ENCODE assay signal across 2 cellular contexts in genomic region chr11:1530686-1531256, GRCh38.
TF ChIP-seq lines count a peak whose summit lies in the region.

No MANE protein-coding gene starts in this region.

TF ChIP-seq in HepG2, 621 proteins besides CTCF, POLR2A, EP300 and RAD21 (continues in another document):
- TF ChIP-seq FOXA3 (CRISPR knock-in tag; IDR thresholded peaks at IDR 0.05), result no peak
- TF ChIP-seq ZNF318 (CRISPR knock-in tag; IDR thresholded peaks at IDR 0.05), result no peak
- TF ChIP-seq NFYC (CRISPR knock-in tag; IDR thresholded peaks at IDR 0.05), result no peak
- no peak for TF ChIP-seq RFXAP (CRISPR knock-in tag; IDR thresholded peaks at IDR 0.05; ENCODE audit: borderline replicate concordance)
- TF ChIP-seq MXD4 (CRISPR knock-in tag; IDR thresholded peaks at IDR 0.05), result no peak
- TF ChIP-seq TOPORS (CRISPR knock-in tag; IDR thresholded peaks at IDR 0.05), result no peak
- TF ChIP-seq RELA (CRISPR knock-in tag; IDR thresholded peaks at IDR 0.05), result no peak
- TF ChIP-seq ZSCAN20 (CRISPR knock-in tag; IDR thresholded peaks at IDR 0.05; ENCODE audit: borderline replicate concordance), result no peak
- TF ChIP-seq KLF11 (CRISPR knock-in tag; IDR thresholded peaks at IDR 0.05), result no peak
- TF ChIP-seq ZNF296 (CRISPR knock-in tag; conservative IDR thresholded peaks at IDR 0.05), result no peak
- TF ChIP-seq SOX5 (CRISPR knock-in tag; IDR thresholded peaks at IDR 0.05; ENCODE audit: borderline replicate concordance), result no peak
- no peak for TF ChIP-seq CREB3 (CRISPR knock-in tag; IDR thresholded peaks at IDR 0.05)
- no peak for TF ChIP-seq ZNF3 (CRISPR knock-in tag; IDR thresholded peaks at IDR 0.05)
- no peak for TF ChIP-seq MLLT10 (CRISPR knock-in tag; IDR thresholded peaks at IDR 0.05)
- TF ChIP-seq AGO2 (optimal IDR thresholded peaks at IDR 0.05; ENCODE audit: low read depth, low read length), result no peak
- TF ChIP-seq ETV6 (CRISPR knock-in tag; conservative IDR thresholded peaks at IDR 0.05), result no peak
- TF ChIP-seq ZSCAN29 (CRISPR knock-in tag; conservative IDR thresholded peaks at IDR 0.05), result no peak
- TF ChIP-seq THRA (CRISPR knock-in tag; IDR thresholded peaks at IDR 0.05; ENCODE audit: borderline replicate concordance), result no peak

TF ChIP-seq in HEK293T, 16 proteins besides CTCF, POLR2A, EP300 and RAD21:
- TF ChIP-seq ARNT (IDR thresholded peaks at IDR 0.05) (no peak), ZNF384 (IDR thresholded peaks at IDR 0.05) (no peak)
